Comparison of ENCODE assay signal across 10 cellular contexts in genomic region chr18:46416706-46417638, GRCh38.
DNase-seq lines count a peak whose midpoint lies in the region; ATAC-seq and TF ChIP-seq lines count a peak whose summit lies in the region.
"Had no signal": no experiment of that assay in that cellular context is flagged by ENCODE, and none has a peak within 500 bp of the region (broad histone marks: within the 10 kb centered on the region; RNA-seq: fewer than 3 reads in every experiment).

No MANE protein-coding gene starts in this region.

- intact Hi-C loops in activated CD4-positive, alpha-beta T cell treated with anti-CD3 and anti-CD28 coated beads, Interleukin-2, amount 10 ng/mL, durations not matched to agents 24 days and 14 days (cut with micrococcal nuclease), result no loop called here
- intact Hi-C loops in posterior vena cava (cut with DNase I), result no loop called here

- H3K27ac Mint-ChIP-seq in activated CD4-positive, alpha-beta T cell treated with anti-CD3 and anti-CD28 coated beads, Interleukin-2, amount 10 ng/mL, durations not matched to agents 24 days and 14 days, result no peak overlapping the region

- no peaks in the 10 kb centered on the region for H3K9me3 ChIP-seq in HEK293 (ENCODE audit: control insufficient read depth, insufficient read depth, low read depth, low read length)

- no peaks in the 10 kb centered on the region for H3K9me3 Mint-ChIP-seq in activated CD4-positive, alpha-beta T cell treated with anti-CD3 and anti-CD28 coated beads, Interleukin-2, amount 10 ng/mL, durations not matched to agents 24 days and 14 days
- H3K9me3 Mint-ChIP-seq: natural killer cell treated with Interleukin-12 subunit alpha and Interleukin-12 subunit beta and Interleukin-15 and Interleukin-18, amount 100 ng/mL, for 72 hours had no signal

- peaks cover 2% of the 10 kb centered on the region for H3K4me1 Mint-ChIP-seq in activated CD4-positive, alpha-beta T cell treated with anti-CD3 and anti-CD28 coated beads, Interleukin-2, amount 10 ng/mL, durations not matched to agents 24 days and 14 days

- DNase-seq in activated CD4-positive, alpha-beta T cell treated with anti-CD3 and anti-CD28 coated beads for 48 hours, result peak; percentile 14
- no peak for DNase-seq in activated CD4-positive, alpha-beta T cell treated with anti-CD3 and anti-CD28 coated beads, Interleukin-2, amount 10 ng/mL, durations not matched to agents 24 days and 14 days
- DNase-seq in NCI-H69 (lab: John Stamatoyannopoulos, UW) (peak; percentile 87), posterior vena cava (ENCODE audit: low spot score) (peak; percentile 35), GDM1 (lab: John Stamatoyannopoulos, UW) (no peak), left lobe of liver (ENCODE audit: low spot score) (no peak), NCI-H524 treated with DMSO at 0.1 percent for 48 hours (lab: John Stamatoyannopoulos, UW) (no peak)
- DNase-seq: C1 segment of cervical spinal cord had no signal

- H3K27me3 Mint-ChIP-seq in activated CD4-positive, alpha-beta T cell treated with anti-CD3 and anti-CD28 coated beads, Interleukin-2, amount 10 ng/mL, durations not matched to agents 24 days and 14 days, result no peaks in the 10 kb centered on the region
- H3K27me3 Mint-ChIP-seq: natural killer cell treated with Interleukin-12 subunit alpha and Interleukin-12 subunit beta and Interleukin-15 and Interleukin-18, amount 100 ng/mL, for 72 hours had no signal

- no peak for TF ChIP-seq CTCF in HEK293 (tag by site-specific recombination; IDR thresholded peaks at IDR 0.05)

- H3K36me3 ChIP-seq in HEK293 (ENCODE audit: control insufficient read depth in 2 of 2, insufficient read depth in 1 of 2, low read length in 2 of 2), result no peaks in the 10 kb centered on the region

- no peaks in the 10 kb centered on the region for H3K36me3 Mint-ChIP-seq in activated CD4-positive, alpha-beta T cell treated with anti-CD3 and anti-CD28 coated beads, Interleukin-2, amount 10 ng/mL, durations not matched to agents 24 days and 14 days (ENCODE audit: low read depth)
- H3K36me3 Mint-ChIP-seq: natural killer cell treated with Interleukin-12 subunit alpha and Interleukin-12 subunit beta and Interleukin-15 and Interleukin-18, amount 100 ng/mL, for 72 hours had no signal

- no peak overlapping the region for H3K4me3 ChIP-seq in HEK293 (ENCODE audit: low read depth, low read length)

- no peak overlapping the region for H3K27ac ChIP-seq in HEK293 (ENCODE audit: extremely low read depth, low read depth, low read length)

- POLR2A ChIA-PET in HEK293 (lab: Yijun Ruan, JAX), result no interaction called here

- CTCF ChIA-PET in HEK293 (lab: Yijun Ruan, JAX), result no interaction called here

- H3K4me3 Mint-ChIP-seq in activated CD4-positive, alpha-beta T cell treated with anti-CD3 and anti-CD28 coated beads, Interleukin-2, amount 10 ng/mL, durations not matched to agents 24 days and 14 days, result no peak overlapping the region
- H3K4me3 Mint-ChIP-seq: natural killer cell treated with Interleukin-12 subunit alpha and Interleukin-12 subunit beta and Interleukin-15 and Interleukin-18, amount 100 ng/mL, for 72 hours had no signal

- no peak for ATAC-seq in left lobe of liver

- peaks cover 15% of the 10 kb centered on the region for H3K4me1 ChIP-seq in HEK293 (ENCODE audit: control insufficient read depth, insufficient read depth, low read length)

TF ChIP-seq in HEK293, 187 proteins besides CTCF, POLR2A, EP300 and RAD21 (continues in another document):
- no peak for TF ChIP-seq ZEB2 (tag by site-specific recombination; IDR thresholded peaks at IDR 0.05)
- TF ChIP-seq ZNF623 (tag by site-specific recombination; IDR thresholded peaks at IDR 0.05), result peak; percentile 83
- TF ChIP-seq ZNF26 (tag by site-specific recombination; IDR thresholded peaks at IDR 0.05), result no peak
- TF ChIP-seq HOXD13 (CRISPR knock-in tag; IDR thresholded peaks at IDR 0.05; ENCODE audit: borderline replicate concordance), result no peak
- TF ChIP-seq ZSCAN23 (tag by site-specific recombination; IDR thresholded peaks at IDR 0.05), result no peak
- no peak for TF ChIP-seq TRIM28 (IDR thresholded peaks at IDR 0.05; ENCODE audit: borderline replicate concordance, low read length)
- TF ChIP-seq REPIN1 (tag by site-specific recombination; IDR thresholded peaks at IDR 0.05; ENCODE audit: low read depth), result no peak
- no peak for TF ChIP-seq ZBTB11 (tag by site-specific recombination; conservative IDR thresholded peaks at IDR 0.05; ENCODE audit: low read depth)
- TF ChIP-seq ZNF558 (tag by site-specific recombination; IDR thresholded peaks at IDR 0.05), result no peak
- no peak for TF ChIP-seq GLIS1 (tag by site-specific recombination; IDR thresholded peaks at IDR 0.05)
- TF ChIP-seq ZNF785 (tag by site-specific recombination; IDR thresholded peaks at IDR 0.05), result no peak
- TF ChIP-seq ZNF514 (tag by site-specific recombination; IDR thresholded peaks at IDR 0.05), result no peak
- peak; percentile 75 for TF ChIP-seq ATF2 (tag by site-specific recombination; IDR thresholded peaks at IDR 0.05; ENCODE audit: low read depth)
- TF ChIP-seq PRDM10 (tag by site-specific recombination; IDR thresholded peaks at IDR 0.05), result peak; percentile 97

Comparison
In these comparisons a context has a peak if more than half of its experiments do, and no peak if none do; other contexts are left out.
1. DNase-seq: peak in activated CD4-positive, alpha-beta T cell treated with anti-CD3 and anti-CD28 coated beads for 48 hours (single experiment), NCI-H69 (single experiment) and posterior vena cava (single experiment); none in activated CD4-positive, alpha-beta T cell treated with anti-CD3 and anti-CD28 coated beads, Interleukin-2, amount 10 ng/mL, durations not matched to agents 24 days and 14 days (single experiment), GDM1 (single experiment), left lobe of liver (single experiment) and NCI-H524 treated with DMSO at 0.1 percent for 48 hours (single experiment).